27 cellular contexts compared by ENCODE assay signal in the genomic region with DNA sequence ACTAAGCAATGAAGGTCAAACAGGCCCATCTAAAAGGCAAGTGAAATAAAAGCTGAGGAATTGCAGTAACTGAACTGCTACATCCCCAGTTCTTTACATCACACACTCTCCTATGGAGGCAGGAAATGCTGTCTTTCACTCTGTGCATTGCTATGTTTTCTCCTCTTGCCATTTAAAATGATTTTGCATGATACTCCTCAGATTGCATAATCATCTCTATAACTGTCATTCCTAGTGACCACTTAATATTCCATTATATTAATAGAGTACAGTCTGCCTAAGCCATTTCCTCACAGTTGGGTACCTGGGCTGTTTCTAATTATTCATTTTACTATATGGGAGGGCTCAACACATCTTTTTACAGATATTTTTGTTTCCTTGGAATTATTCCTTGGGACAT.
"Had no signal": no experiment of that assay in that cellular context is flagged by ENCODE, and none has a peak within 500 bp of the region (broad histone marks: within the 10 kb centered on the region; RNA-seq: fewer than 3 reads in every experiment).

No MANE protein-coding gene starts in this region.

- H3K27me3 ChIP-seq: colonic mucosa, gastrocnemius medialis, heart right ventricle, left lung had no signal

- H3K4me3 ChIP-seq: colonic mucosa, esophagus squamous epithelium, gastrocnemius medialis, heart right ventricle, left lung, lower lobe of right lung, mucosa of descending colon had no signal

- H3K27ac ChIP-seq: colonic mucosa, epithelial cell of prostate, esophagus squamous epithelium, gastrocnemius medialis, heart right ventricle, left lung, lower lobe of right lung had no signal

- H3K36me3 ChIP-seq: colonic mucosa, esophagus squamous epithelium, gastrocnemius medialis, heart right ventricle, left lung, lower lobe of right lung had no signal

- ATAC-seq: effector memory CD8-positive, alpha-beta T cell; esophagus mucosa; gastrocnemius medialis; heart right ventricle; left cardiac atrium; left lung; left ventricle myocardium superior; lower lobe of right lung; mucosa of descending colon had no signal

- DNase-seq: colonic mucosa; cortex of kidney; effector CD8-positive, alpha-beta T cell; effector memory CD8-positive, alpha-beta T cell; endodermal cell; erythroblast; esophagus squamous epithelium; foreskin melanocyte; gastrocnemius medialis; glutamatergic neuron; head of caudate nucleus; heart right ventricle; hippocampal formation; kidney; kidney glomerular epithelial cell; left cardiac atrium; left lung; left ventricle myocardium superior; lower lobe of right lung; mesenchymal stem cell; mucosa of descending colon; naive B cell had no signal

- H3K4me1 Mint-ChIP-seq: endodermal cell, naive B cell had no signal

- H3K9me3 ChIP-seq: colonic mucosa, esophagus squamous epithelium, gastrocnemius medialis, heart right ventricle, left lung, lower lobe of right lung, mucosa of descending colon had no signal

- H3K9me3 Mint-ChIP-seq: effector memory CD8-positive, alpha-beta T cell; endodermal cell; mesothelial cell of epicardium had no signal

- H3K4me1 ChIP-seq: colonic mucosa, esophagus squamous epithelium, left lung, lower lobe of right lung had no signal

- H3K36me3 Mint-ChIP-seq: naive B cell had no signal

- H3K27ac Mint-ChIP-seq: dendritic cell treated with granulocyte-macrophage colony-stimulating factor and Interleukin-4, amounts not matched to agents 40 ng/mL and 50 ng/mL, for 4 days; effector memory CD8-positive, alpha-beta T cell; endodermal cell; mesothelial cell of epicardium; naive B cell had no signal

- FAIRE-seq: islet of Langerhans, kidney had no signal

- H3K4me3 Mint-ChIP-seq: dendritic cell treated with granulocyte-macrophage colony-stimulating factor and Interleukin-4, amounts not matched to agents 40 ng/mL and 50 ng/mL, for 4 days; effector memory CD8-positive, alpha-beta T cell; endodermal cell; mesothelial cell of epicardium; naive B cell had no signal
